3 cellular contexts compared by ENCODE assay signal in genomic region chr19:58217069-58217481, GRCh38.
TF ChIP-seq lines count a peak whose summit lies in the region.

No MANE protein-coding gene starts in this region.

TF ChIP-seq in GM23338, 12 proteins besides CTCF, POLR2A, EP300 and RAD21 (continues in another document):
- TF ChIP-seq, protein P1, sequence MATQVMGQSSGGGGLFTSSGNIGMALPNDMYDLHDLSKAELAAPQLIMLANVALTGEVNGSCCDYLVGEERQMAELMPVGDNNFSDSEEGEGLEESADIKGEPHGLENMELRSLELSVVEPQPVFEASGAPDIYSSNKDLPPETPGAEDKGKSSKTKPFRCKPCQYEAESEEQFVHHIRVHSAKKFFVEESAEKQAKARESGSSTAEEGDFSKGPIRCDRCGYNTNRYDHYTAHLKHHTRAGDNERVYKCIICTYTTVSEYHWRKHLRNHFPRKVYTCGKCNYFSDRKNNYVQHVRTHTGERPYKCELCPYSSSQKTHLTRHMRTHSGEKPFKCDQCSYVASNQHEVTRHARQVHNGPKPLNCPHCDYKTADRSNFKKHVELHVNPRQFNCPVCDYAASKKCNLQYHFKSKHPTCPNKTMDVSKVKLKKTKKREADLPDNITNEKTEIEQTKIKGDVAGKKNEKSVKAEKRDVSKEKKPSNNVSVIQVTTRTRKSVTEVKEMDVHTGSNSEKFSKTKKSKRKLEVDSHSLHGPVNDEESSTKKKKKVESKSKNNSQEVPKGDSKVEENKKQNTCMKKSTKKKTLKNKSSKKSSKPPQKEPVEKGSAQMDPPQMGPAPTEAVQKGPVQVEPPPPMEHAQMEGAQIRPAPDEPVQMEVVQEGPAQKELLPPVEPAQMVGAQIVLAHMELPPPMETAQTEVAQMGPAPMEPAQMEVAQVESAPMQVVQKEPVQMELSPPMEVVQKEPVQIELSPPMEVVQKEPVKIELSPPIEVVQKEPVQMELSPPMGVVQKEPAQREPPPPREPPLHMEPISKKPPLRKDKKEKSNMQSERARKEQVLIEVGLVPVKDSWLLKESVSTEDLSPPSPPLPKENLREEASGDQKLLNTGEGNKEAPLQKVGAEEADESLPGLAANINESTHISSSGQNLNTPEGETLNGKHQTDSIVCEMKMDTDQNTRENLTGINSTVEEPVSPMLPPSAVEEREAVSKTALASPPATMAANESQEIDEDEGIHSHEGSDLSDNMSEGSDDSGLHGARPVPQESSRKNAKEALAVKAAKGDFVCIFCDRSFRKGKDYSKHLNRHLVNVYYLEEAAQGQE (IDR thresholded peaks at IDR 0.05; ENCODE audit: unreplicated experiment) = no peak
- TF ChIP-seq CREB1 (CRISPR knock-in tag; IDR thresholded peaks at IDR 0.05; ENCODE audit: low read depth) = no peak

TF ChIP-seq in WTC11, 78 proteins besides CTCF, POLR2A, EP300 and RAD21:
- TF ChIP-seq, protein P2, sequence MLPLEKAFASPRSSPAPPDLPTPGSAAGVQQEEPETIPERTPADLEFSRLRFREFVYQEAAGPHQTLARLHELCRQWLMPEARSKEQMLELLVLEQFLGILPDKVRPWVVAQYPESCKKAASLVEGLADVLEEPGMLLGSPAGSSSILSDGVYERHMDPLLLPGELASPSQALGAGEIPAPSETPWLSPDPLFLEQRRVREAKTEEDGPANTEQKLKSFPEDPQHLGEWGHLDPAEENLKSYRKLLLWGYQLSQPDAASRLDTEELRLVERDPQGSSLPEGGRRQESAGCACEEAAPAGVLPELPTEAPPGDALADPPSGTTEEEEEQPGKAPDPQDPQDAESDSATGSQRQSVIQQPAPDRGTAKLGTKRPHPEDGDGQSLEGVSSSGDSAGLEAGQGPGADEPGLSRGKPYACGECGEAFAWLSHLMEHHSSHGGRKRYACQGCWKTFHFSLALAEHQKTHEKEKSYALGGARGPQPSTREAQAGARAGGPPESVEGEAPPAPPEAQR (CRISPR knock-in tag; IDR thresholded peaks at IDR 0.05) = no peak

TF ChIP-seq in H1, 55 proteins besides CTCF, POLR2A, EP300 and RAD21:
- TF ChIP-seq RFX5 (IDR thresholded peaks at IDR 0.05; ENCODE audit: borderline replicate concordance, low read depth, low read length) (peak; percentile 68; the same call in 1 of the 2 replicates), SIN3A (conservative IDR thresholded peaks at IDR 0.05 in 1 of 2, IDR thresholded peaks at IDR 0.05 in 1 of 2; ENCODE audit: low read depth in 1 of 2, low read length in 2 of 2) (no peak), CEBPB (IDR thresholded peaks at IDR 0.05; ENCODE audit: low read depth, low read length) (no peak), RNF2 (IDR thresholded peaks at IDR 0.05; ENCODE audit: borderline replicate concordance, low read depth, low read length, missing control alignments, poor library complexity, severe bottlenecking) (no peak), JUN (IDR thresholded peaks at IDR 0.05; ENCODE audit: low read depth, low read length) (no peak)
TF ChIP-seq in H1: peak in this region for 1.
